Comparison of ENCODE assay signal across 1 cellular context in genomic region chr9:119283118-119283794, GRCh38.
TF ChIP-seq lines count a peak whose summit lies in the region.

No MANE protein-coding gene starts in this region.

TF ChIP-seq in H1, 55 proteins besides CTCF, POLR2A, EP300 and RAD21 (continued from another document):
- no peak for TF ChIP-seq SP4 (IDR thresholded peaks at IDR 0.05; ENCODE audit: low read length)
- no peak for TF ChIP-seq CHD7 (IDR thresholded peaks at IDR 0.05; ENCODE audit: insufficient replicate concordance, low read length)
- no peak for TF ChIP-seq JUN (IDR thresholded peaks at IDR 0.05; ENCODE audit: low read depth, low read length)
- no peak for TF ChIP-seq E2F6 (IDR thresholded peaks at IDR 0.05)
- peak; percentile 52 for TF ChIP-seq CREB1 (IDR thresholded peaks at IDR 0.05)
- TF ChIP-seq TBP (IDR thresholded peaks at IDR 0.05; ENCODE audit: low read depth, low read length): no peak
- peak; percentile 30 for TF ChIP-seq ASH2L (IDR thresholded peaks at IDR 0.05; ENCODE audit: low read length)
- no peak for TF ChIP-seq ZNF274 (IDR thresholded peaks at IDR 0.05; ENCODE audit: borderline replicate concordance, extremely low read depth, low read length)
- no peak for TF ChIP-seq KDM1A (IDR thresholded peaks at IDR 0.05; ENCODE audit: borderline replicate concordance, low read length)
- no peak for TF ChIP-seq GABPA (IDR thresholded peaks at IDR 0.05; ENCODE audit: borderline replicate concordance, insufficient read depth, low read length)
- no peak for TF ChIP-seq GTF2F1 (IDR thresholded peaks at IDR 0.05; ENCODE audit: borderline replicate concordance, low read depth, low read length)
- no peak for TF ChIP-seq KDM5A (IDR thresholded peaks at IDR 0.05; ENCODE audit: low read length)
- TF ChIP-seq MAX (IDR thresholded peaks at IDR 0.05): no peak
- TF ChIP-seq TCF12 (IDR thresholded peaks at IDR 0.05; ENCODE audit: low read depth, low read length): no peak
- TF ChIP-seq ATF3 (IDR thresholded peaks at IDR 0.05; ENCODE audit: insufficient read depth, low read depth, low read length): no peak
- TF ChIP-seq SRF (IDR thresholded peaks at IDR 0.05; ENCODE audit: low read depth, low read length): no peak
- no peak for TF ChIP-seq CBX8 (IDR thresholded peaks at IDR 0.05; ENCODE audit: borderline replicate concordance, low read depth, low read length)
- no peak for TF ChIP-seq NANOG (IDR thresholded peaks at IDR 0.05; ENCODE audit: insufficient read depth, low read depth, low read length, poor library complexity, severe bottlenecking)
- 0 out of 2 replicates have a peak, but pooled peaks have one; percentile 26 for TF ChIP-seq SP1 (IDR thresholded peaks at IDR 0.05; ENCODE audit: low read depth, low read length)
- TF ChIP-seq BRCA1 (IDR thresholded peaks at IDR 0.05; ENCODE audit: low read depth, low read length): no peak
- no peak for TF ChIP-seq KDM4A (IDR thresholded peaks at IDR 0.05; ENCODE audit: low read depth, low read length, severe bottlenecking)
- TF ChIP-seq PHF8 (conservative IDR thresholded peaks at IDR 0.05; ENCODE audit: low read depth, low read length): no peak
- no peak for TF ChIP-seq POU5F1 (IDR thresholded peaks at IDR 0.05; ENCODE audit: low read depth, low read length)
- no peak for TF ChIP-seq RBBP5 (IDR thresholded peaks at IDR 0.05; ENCODE audit: borderline replicate concordance, low read depth, low read length)
